Comparison of ENCODE assay signal across 9 cellular contexts in genomic region chr2:227164745-227165350, GRCh38. TPM values are rescaled to one million over a fixed set of nuclear protein-coding genes. Genes with fewer than 3 reads are reported as not detected.
A peak's percentile ranks its signal among the peaks of the same experiment; 100 is the strongest.
DNase-seq lines count a peak whose midpoint lies in the region; ATAC-seq and TF ChIP-seq lines count a peak whose summit lies in the region.
"Had no signal": no experiment of that assay in that cellular context is flagged by ENCODE, and none has a peak within 500 bp of the region (broad histone marks: within the 10 kb centered on the region; RNA-seq: fewer than 3 reads in every experiment).

No MANE protein-coding gene starts in this region.

- no peak for TF ChIP-seq RAD21 in neural cell (conservative IDR thresholded peaks at IDR 0.05)

- 2% methylated on average over 39 of the region's 39 CpGs for WGBS in esophagus, 2 donors

- peak; percentile 68 for ATAC-seq in HG02678 (IDR thresholded peaks at IDR 0.05; ENCODE audit: unreplicated experiment)

- H3K9ac ChIP-seq in OCI-LY1 (ENCODE audit: low read length) (peak overlapping the region; percentile 95), neural cell (ENCODE audit: low read length) (peak overlapping the region; percentile 41)

- peaks cover 48% of the 10 kb centered on the region for H3K4me1 ChIP-seq in OCI-LY1 (ENCODE audit: insufficient read depth, low read length, severe bottlenecking)
- peaks cover 5 to 7% of the 10 kb centered on the region in 2 donors for H3K4me1 ChIP-seq in esophagus (ENCODE audit: control insufficient read depth in 2 of 2, insufficient read depth in 2 of 2, low read length in 1 of 2)

- H3K36me3 ChIP-seq in OCI-LY1 (ENCODE audit: insufficient read depth, low read length) (peaks cover 29% of the 10 kb centered on the region), esophagus (ENCODE audit: control insufficient read depth in 2 of 2, insufficient read depth in 2 of 2, low read length in 1 of 2) (no peaks in the 10 kb centered on the region), neural cell (ENCODE audit: insufficient read depth, low read length) (no peaks in the 10 kb centered on the region)

- no peak for TF ChIP-seq EP300 in neural cell (conservative IDR thresholded peaks at IDR 0.05; ENCODE audit: poor library complexity, severe bottlenecking)

- H3K4me2 ChIP-seq in OCI-LY1 (ENCODE audit: low read length) = peak overlapping the region; percentile 74
- H3K4me2 ChIP-seq in neural cell (ENCODE audit: low read length) = peak overlapping the region; percentile 67

- TF ChIP-seq CTCF in OCI-LY1 (IDR thresholded peaks at IDR 0.05; ENCODE audit: low read length) (no peak), neural cell (IDR thresholded peaks at IDR 0.05; ENCODE audit: poor library complexity, severe bottlenecking) (no peak)

- H3F3A ChIP-seq in OCI-LY1 (ENCODE audit: insufficient read depth, low read length) (no peaks in the 10 kb centered on the region), neural cell (ENCODE audit: insufficient read depth, low read length, poor library complexity, severe bottlenecking) (no peaks in the 10 kb centered on the region)

- H2AFZ ChIP-seq in OCI-LY1 (ENCODE audit: low read length) = no peak overlapping the region
- H2AFZ ChIP-seq in neural cell (ENCODE audit: low read depth, low read length) = no peak overlapping the region

- H4K20me1 ChIP-seq in OCI-LY1 (ENCODE audit: insufficient read depth, low read length) (no peaks in the 10 kb centered on the region), neural cell (ENCODE audit: insufficient read depth) (no peaks in the 10 kb centered on the region)

- DNase-seq in stimulated activated CD4-positive, alpha-beta T cell treated with anti-CD3 and anti-CD28 coated beads, Interleukin-1b, Interleukin-23, amount 100 ng/mL, for 48 hours = peak; percentile 26
- DNase-seq in stimulated activated CD4-positive, alpha-beta T cell treated with anti-CD3 and anti-CD28 coated beads, Interleukin-4, amount 100 ng/mL, for 24 hours = no peak
- DNase-seq in globus pallidus (ENCODE audit: low spot score) (no peak), SKM-1 treated with dmso at 0.1 percent for 144 hours (lab: John Stamatoyannopoulos, UW; ENCODE audit: unreplicated experiment) (no peak)

- H3K4me3 ChIP-seq in OCI-LY1 (ENCODE audit: low read depth, low read length, poor library complexity, severe bottlenecking) = peak overlapping the region; percentile 84
- peak overlapping the region; percentile 31 to 34 for H3K4me3 ChIP-seq in esophagus (ENCODE audit: low read depth in 1 of 2, low read length in 2 of 2)
- peak overlapping the region; percentile 78 for H3K4me3 ChIP-seq in neural cell (ENCODE audit: low read length)

- H3K79me2 ChIP-seq in OCI-LY1 (ENCODE audit: insufficient read depth, low read length) (peaks cover 39% of the 10 kb centered on the region), neural cell (replicated peaks; ENCODE audit: insufficient read depth, low read length) (no peaks in the 10 kb centered on the region)

- H3K27ac ChIP-seq in OCI-LY1 (ENCODE audit: low read depth, low read length, poor library complexity, severe bottlenecking) (peak overlapping the region; percentile 97), esophagus (ENCODE audit: low read depth in 2 of 2, low read length in 1 of 2) (no peak overlapping the region), neural cell (ENCODE audit: low read length) (no peak overlapping the region)
- H3K27ac ChIP-seq: HL-60 had no signal

- H3K9me2 ChIP-seq in OCI-LY1 (ENCODE audit: low read depth, low read length) = no peaks in the 10 kb centered on the region
- no peaks in the 10 kb centered on the region for H3K9me2 ChIP-seq in neural cell (ENCODE audit: insufficient read depth, low read length)

- H3K27me3 ChIP-seq in OCI-LY1 (ENCODE audit: insufficient read depth, low read length) (no peaks in the 10 kb centered on the region), esophagus (ENCODE audit: control insufficient read depth in 1 of 2, insufficient read depth in 2 of 2, low read length in 2 of 2) (peaks cover 3 to 21% of the 10 kb centered on the region in 2 donors), neural cell (ENCODE audit: insufficient read depth, low read depth, low read length) (peaks cover 72% of the 10 kb centered on the region)

- H3K9me3 ChIP-seq in OCI-LY1 (ENCODE audit: low read length) = peaks cover 10% of the 10 kb centered on the region; the same call in 1 of the 2 replicates
- peaks cover 0 to 2% of the 10 kb centered on the region in 2 donors for H3K9me3 ChIP-seq in esophagus (ENCODE audit: control insufficient read depth in 2 of 2, insufficient read depth in 1 of 2, low read depth in 1 of 2, low read length in 1 of 2)
- no peaks in the 10 kb centered on the region for H3K9me3 ChIP-seq in neural cell (ENCODE audit: low read length)

TF ChIP-seq in neural cell, 6 proteins besides CTCF, POLR2A, EP300 and RAD21:
- TF ChIP-seq MXI1 (conservative IDR thresholded peaks at IDR 0.05; ENCODE audit: poor library complexity, severe bottlenecking) = peak; percentile 33
- no peak for TF ChIP-seq EZH2 (IDR thresholded peaks at IDR 0.05; ENCODE audit: borderline replicate concordance, insufficient read depth, low read length, poor library complexity, severe bottlenecking)

RNA-seq across cellular contexts. Expression of gene COL4A3, which starts 0.4 kb away (rescaled TPM):
- polyA plus RNA-seq in esophagus (under 1 TPM; 0.18 to 0.44 TPM), neural cell (0.08 and 0.10 TPM in 2 replicates)
- 0.35 TPM in 1 of 2 replicates, not detected in the other for polyA minus RNA-seq in neural cell

RNA-seq across cellular contexts. Expression of gene COL4A4, which starts 0.8 kb away (rescaled TPM):
- polyA plus RNA-seq in esophagus = under 1 TPM; 0.10 to 0.16 TPM
- polyA plus RNA-seq in neural cell = 0.35 and 0.46 TPM in 2 replicates
- 0.49 and 0.58 TPM in 2 replicates for polyA minus RNA-seq in neural cell

Comparison
In these comparisons a context has a peak if more than half of its experiments do, and no peak if none do; other contexts are left out.
1. H3K4me3 ChIP-seq: peak in every context shown above with its lines; median percentile 84 in OCI-LY1; 78 in neural cell; 32 in esophagus.